9 cellular contexts compared by ENCODE assay signal in the genomic region with DNA sequence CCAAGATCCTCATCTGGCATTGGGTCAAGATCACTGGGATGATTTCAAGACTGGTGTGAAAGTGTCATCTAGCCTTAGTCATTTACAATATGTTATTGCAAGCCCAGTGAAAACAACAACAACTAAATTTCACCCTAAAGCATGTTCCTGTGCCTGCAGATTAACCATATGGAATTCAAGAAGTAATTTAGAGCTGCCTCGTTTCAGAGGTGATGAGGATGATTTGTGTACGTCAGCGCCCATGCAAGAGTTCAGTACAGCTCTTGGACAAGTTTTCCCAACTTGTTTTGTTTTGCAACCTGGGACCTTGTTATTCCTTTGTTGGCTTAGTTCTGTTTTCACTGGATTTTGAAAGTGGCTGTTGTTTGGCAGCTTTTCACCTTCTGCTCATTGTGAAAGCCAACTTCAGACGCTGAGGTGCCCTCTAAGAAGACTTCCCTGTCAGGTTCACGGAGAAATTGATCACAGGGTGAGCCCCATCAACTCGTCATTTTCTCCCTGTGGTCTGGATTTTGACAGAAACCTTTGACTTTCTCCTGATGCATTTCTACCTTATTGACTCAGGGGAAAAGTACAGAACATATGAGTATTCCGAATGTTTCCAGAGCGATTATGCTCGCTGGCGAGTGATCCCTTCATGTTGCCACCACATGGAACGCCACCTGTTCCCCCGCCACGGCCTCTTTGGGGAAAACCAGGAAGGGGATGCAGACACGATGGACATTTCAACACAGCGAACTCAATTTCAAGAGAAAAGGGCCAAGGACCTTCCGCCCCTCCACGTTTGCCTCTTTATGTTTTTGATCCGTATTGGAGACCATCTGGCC.
A peak's percentile ranks its signal among the peaks of the same experiment; 100 is the strongest.
DNase-seq lines count a peak whose midpoint lies in the region; ATAC-seq and TF ChIP-seq lines count a peak whose summit lies in the region.
"Had no signal": no experiment of that assay in that cellular context is flagged by ENCODE, and none has a peak within 500 bp of the region (broad histone marks: within the 10 kb centered on the region; RNA-seq: fewer than 3 reads in every experiment).

No MANE protein-coding gene starts in this region.

- CTCF ChIA-PET in Panc1 (lab: Charles Lee), result no interaction called here
- CTCF ChIA-PET in WTC11 (lab: Charles Lee), result no interaction called here

- H3K9me2 ChIP-seq in GM23338 (ENCODE audit: insufficient read depth), result 0 out of 2 replicates have a peak, but pooled peaks cover 3% of the 10 kb centered on the region

- no peaks in the 10 kb centered on the region for H3F3A ChIP-seq in GM23338 (replicated peaks; ENCODE audit: low read depth)

- H4K20me1 ChIP-seq in GM23338 (replicated peaks; ENCODE audit: insufficient read depth), result no peaks in the 10 kb centered on the region

- H3K9me3 Mint-ChIP-seq in GM23338, result peaks cover 3% of the 10 kb centered on the region; the same call in 2 of the 3 replicates
- H3K9me3 Mint-ChIP-seq in WTC11, result peaks cover 11% of the 10 kb centered on the region

- ATAC-seq in GM23338 (no peak), Panc1 (0 out of 2 replicates have a peak, but pooled peaks have one; percentile 12), WTC11 (no peak), HG03442 (IDR thresholded peaks at IDR 0.05; ENCODE audit: unreplicated experiment) (no peak)

- H3K9me3 ChIP-seq in Panc1 (ENCODE audit: control insufficient read depth, insufficient read depth, low read depth, low read length) (no peaks in the 10 kb centered on the region), duodenal mucosa (ENCODE audit: control insufficient read depth in 1 of 2, low read length in 2 of 2) (no peaks in the 10 kb centered on the region)

- H3K4me1 Mint-ChIP-seq in GM23338, result peaks cover 15% of the 10 kb centered on the region
- H3K4me1 Mint-ChIP-seq in WTC11, result peaks cover 10% of the 10 kb centered on the region

- H3K27me3 Mint-ChIP-seq in GM23338 (ENCODE audit: insufficient read depth, low read depth, poor library complexity) (no peaks in the 10 kb centered on the region), WTC11 (ENCODE audit: low read depth) (peaks cover 5% of the 10 kb centered on the region; the same call in 1 of the 2 replicates)

- H3K4me3 Mint-ChIP-seq in GM23338, result no peak overlapping the region
- no peak overlapping the region for H3K4me3 Mint-ChIP-seq in WTC11

- intact Hi-C loops in Panc1 (cut with micrococcal nuclease; ENCODE audit: unreplicated experiment), result no loop called here

- H3K27me3 ChIP-seq in GM23338 (ENCODE audit: insufficient read depth) (no peaks in the 10 kb centered on the region), Panc1 (ENCODE audit: control insufficient read depth, insufficient read depth, low read length) (no peaks in the 10 kb centered on the region), duodenal mucosa (ENCODE audit: control insufficient read depth in 1 of 2, insufficient read depth in 2 of 2, low read length in 2 of 2) (no peaks in the 10 kb centered on the region)

- no peak overlapping the region for H3K4me2 ChIP-seq in GM23338

- POLR2A ChIA-PET in Panc1 (lab: Charles Lee), result no interaction called here
- POLR2A ChIA-PET in WTC11 (lab: Charles Lee), result no interaction called here

- H3K79me2 ChIP-seq in GM23338 (replicated peaks; ENCODE audit: insufficient read depth), result no peaks in the 10 kb centered on the region

- in situ Hi-C loops in Panc1 (cut with HindIII; ENCODE audit: low pct_unique_long_range_greater_than_20kb, low sequenced_read_pairs), result no loop called here

- 0 out of 2 replicates have a peak overlapping the region, but pooled peaks have one; percentile 2 for H2AFZ ChIP-seq in GM23338

- H3K36me3 ChIP-seq in GM23338 (ENCODE audit: insufficient read depth), result no peaks in the 10 kb centered on the region
- no peaks in the 10 kb centered on the region for H3K36me3 ChIP-seq in Panc1 (ENCODE audit: control insufficient read depth, insufficient read depth, low read length)
- H3K36me3 ChIP-seq in duodenal mucosa (ENCODE audit: control insufficient read depth in 1 of 2, insufficient read depth in 2 of 2, low read length in 2 of 2), result no peaks in the 10 kb centered on the region

- H3K27ac Mint-ChIP-seq in GM23338 (no peak overlapping the region), WTC11 (no peak overlapping the region)

- no peak for DNase-seq in GM23338 (ENCODE audit: low spot score)
- peak; percentile 46 for DNase-seq in Panc1 (ENCODE audit: low read depth, low spot score)
- DNase-seq in skeletal muscle cell (ENCODE audit: low read depth), result peak; percentile 84
- no peak for DNase-seq in WTC11 (ENCODE audit: low spot score)
- DNase-seq in SIG-M5 (lab: John Stamatoyannopoulos, UW), result no peak
- DNase-seq: activated T-cell treated with anti-CD3 and anti-CD28 coated beads, Interleukin-2, amount 50 U/mL, for 4 hours; NCI-H510A had no signal

- H3K36me3 Mint-ChIP-seq in GM23338 (ENCODE audit: low read depth) (no peaks in the 10 kb centered on the region), WTC11 (no peaks in the 10 kb centered on the region)

- H3K27ac ChIP-seq in GM23338 (ENCODE audit: low read depth), result no peak overlapping the region
- peak overlapping the region; percentile 63 for H3K27ac ChIP-seq in Panc1 (ENCODE audit: low read length)
- peak overlapping the region; percentile 28 for H3K27ac ChIP-seq in duodenal mucosa (ENCODE audit: low read depth, low read length)

- H3K4me1 ChIP-seq in GM23338 (ENCODE audit: insufficient read depth) (peaks cover 4% of the 10 kb centered on the region), Panc1 (ENCODE audit: control insufficient read depth, insufficient read depth, low read length) (peaks cover 16% of the 10 kb centered on the region), duodenal mucosa (ENCODE audit: control insufficient read depth in 1 of 2, insufficient read depth in 2 of 2, low read length in 2 of 2) (peaks cover 15 to 20% of the 10 kb centered on the region in 2 donors)

- TF ChIP-seq CTCF in GM23338 (conservative IDR thresholded peaks at IDR 0.05; ENCODE audit: low read depth in 2 of 2) (no peak), Panc1 (IDR thresholded peaks at IDR 0.05) (no peak), WTC11 (IDR thresholded peaks at IDR 0.05) (no peak)

- BruUV-seq in Panc1 (replicated peaks; lab: Mats Ljungman, UMichigan), result no TSS peak

- no peak overlapping the region for H3K4me3 ChIP-seq in GM23338
- H3K4me3 ChIP-seq in Panc1 (ENCODE audit: low read depth in 2 of 2, low read length in 2 of 2), result peak overlapping the region in 1 of 2 experiments; percentile 36; a peak in 2 of 4 replicates
- H3K4me3 ChIP-seq in duodenal mucosa (ENCODE audit: low read depth in 1 of 2, low read length in 2 of 2), result peak overlapping the region in 1 of 2 donors; percentile 31
- no peak overlapping the region for H3K4me3 ChIP-seq in skeletal muscle cell (ENCODE audit: low read depth, low read length)

- no peak overlapping the region for H3K9ac ChIP-seq in duodenal mucosa (ENCODE audit: low read depth in 1 of 2, low read length in 2 of 2)

TF ChIP-seq in GM23338, 12 proteins besides CTCF, POLR2A, EP300 and RAD21 (continues in another document):
- no peak for TF ChIP-seq STAT1 (IDR thresholded peaks at IDR 0.05; ENCODE audit: unreplicated experiment)
- no peak for TF ChIP-seq ZNF331 (CRISPR knock-in tag; IDR thresholded peaks at IDR 0.05; ENCODE audit: low read depth)
- no peak for TF ChIP-seq EZH2 (IDR thresholded peaks at IDR 0.05; ENCODE audit: low read depth, unreplicated experiment)

TF ChIP-seq in WTC11, 78 proteins besides CTCF, POLR2A, EP300 and RAD21:
- TF ChIP-seq ZNF416 (CRISPR knock-in tag; IDR thresholded peaks at IDR 0.05) (no peak), ZMAT4 (CRISPR knock-in tag; IDR thresholded peaks at IDR 0.05) (no peak)

Comparison
In these comparisons a context has a peak if more than half of its experiments do, and no peak if none do; other contexts are left out.
1. DNase-seq: peak in Panc1 (single experiment) and skeletal muscle cell (single experiment); none in GM23338 (single experiment), WTC11 (single experiment) and SIG-M5 (single experiment).